In genomic region chr10:123750901-123751300, GRCh38 we compare ENCODE assay signal across 25 cellular contexts.
"Had no signal": no experiment of that assay in that cellular context is flagged by ENCODE, and none has a peak within 500 bp of the region (broad histone marks: within the 10 kb centered on the region; RNA-seq: fewer than 3 reads in every experiment).

No MANE protein-coding gene starts in this region.

- H3K9me3 Mint-ChIP-seq: dendritic cell treated with granulocyte-macrophage colony-stimulating factor and Interleukin-4, amounts not matched to agents 40 ng/mL and 50 ng/mL, for 4 days; effector memory CD8-positive, alpha-beta T cell had no signal

- H3K27me3 Mint-ChIP-seq: dendritic cell treated with granulocyte-macrophage colony-stimulating factor and Interleukin-4, amounts not matched to agents 40 ng/mL and 50 ng/mL, for 4 days had no signal

- H3K27ac Mint-ChIP-seq: dendritic cell treated with granulocyte-macrophage colony-stimulating factor and Interleukin-4, amounts not matched to agents 40 ng/mL and 50 ng/mL, for 4 days; effector memory CD8-positive, alpha-beta T cell; endodermal cell had no signal

- H3K9me3 ChIP-seq: colonic mucosa, esophagus muscularis mucosa, esophagus squamous epithelium, gastrocnemius medialis, gastroesophageal sphincter had no signal

- H3K27me3 ChIP-seq: colonic mucosa, esophagus muscularis mucosa, foreskin keratinocyte, gastrocnemius medialis, gastroesophageal sphincter had no signal

- DNase-seq: colonic mucosa; cortex of kidney; dermis blood vessel endothelial cell; dorsolateral prefrontal cortex; effector CD4-positive, alpha-beta T cell; effector CD8-positive, alpha-beta T cell; effector memory CD4-positive, alpha-beta T cell; effector memory CD8-positive, alpha-beta T cell; endodermal cell; erythroblast; esophagus squamous epithelium; foreskin fibroblast; foreskin keratinocyte; foreskin melanocyte; gastrocnemius medialis; glutamatergic neuron; head of caudate nucleus; heart left ventricle; heart right ventricle had no signal

- H3K27ac ChIP-seq: colonic mucosa, coronary artery, dorsolateral prefrontal cortex, epithelial cell of prostate, esophagus muscularis mucosa, esophagus squamous epithelium, foreskin keratinocyte, gastrocnemius medialis, gastroesophageal sphincter, heart left ventricle, heart right ventricle had no signal

- H3K4me3 ChIP-seq: colonic mucosa, coronary artery, dorsolateral prefrontal cortex, esophagus muscularis mucosa, esophagus squamous epithelium, gastrocnemius medialis, gastroesophageal sphincter, heart left ventricle, heart right ventricle had no signal

- ATAC-seq: effector memory CD8-positive, alpha-beta T cell; esophagus mucosa; foreskin keratinocyte; gastrocnemius medialis; gastroesophageal sphincter; heart left ventricle; heart right ventricle had no signal

- H3K4me3 Mint-ChIP-seq: dendritic cell treated with granulocyte-macrophage colony-stimulating factor and Interleukin-4, amounts not matched to agents 40 ng/mL and 50 ng/mL, for 4 days; effector memory CD8-positive, alpha-beta T cell; endodermal cell had no signal

- H3K36me3 ChIP-seq: colonic mucosa, esophagus squamous epithelium, gastrocnemius medialis, heart right ventricle had no signal
